In genomic region chr9:128055222-128056040, GRCh38 we compare ENCODE assay signal across 9 cellular contexts. TPM values are rescaled to one million over a fixed set of nuclear protein-coding genes. Genes with fewer than 3 reads are reported as not detected.
DNase-seq lines count a peak whose midpoint lies in the region; ATAC-seq, FAIRE-seq and TF ChIP-seq lines count a peak whose summit lies in the region.
"Had no signal": no experiment of that assay in that cellular context is flagged by ENCODE, and none has a peak within 500 bp of the region (broad histone marks: within the 10 kb centered on the region; RNA-seq: fewer than 3 reads in every experiment).

No MANE protein-coding gene starts in this region.

- no peak overlapping the region for H4K8ac ChIP-seq in IMR-90 (ENCODE audit: low read depth in 2 of 2, low read length in 2 of 2)

- BruUV-seq in IMR-90 (replicated peaks; lab: Mats Ljungman, UMichigan) = no TSS peak

- no peak overlapping the region for H3K4me2 ChIP-seq in IMR-90 (ENCODE audit: low read depth, low read length)

- H3K4me3 ChIP-seq in IMR-90 (ENCODE audit: insufficient read depth, low read depth, low read length) (no peak overlapping the region), lower leg skin (ENCODE audit: low read depth, poor library complexity, severe bottlenecking) (no peak overlapping the region), stomach (no peak overlapping the region)

- no peak overlapping the region; the same call in 1 of the 2 replicates for H3K18ac ChIP-seq in IMR-90 (ENCODE audit: low read depth, low read length)

- TF ChIP-seq POLR2A in IMR-90 (IDR thresholded peaks at IDR 0.05; ENCODE audit: low read depth, low read length) (no peak), lower leg skin (IDR thresholded peaks at IDR 0.05) (no peak), stomach (IDR thresholded peaks at IDR 0.05) (no peak)

- DNase-seq in IMR-90 = no peak
- peak in 5 of 61 donors; percentile 13 to 38 (median 23) for DNase-seq in caudate nucleus (lab: John Stamatoyannopoulos, UW)
- peak; percentile 78 to 91 for DNase-seq in lower leg skin (ENCODE audit: low spot score in 2 of 2)
- DNase-seq in stomach = peak; percentile 73
- no peak for DNase-seq in NCI-H446 treated with DMSO at 0.1 percent for 48 hours (lab: John Stamatoyannopoulos, UW)
- DNase-seq in mesenteric fat pad (ENCODE audit: low spot score) = no peak
- DNase-seq in RCC 7860 (ENCODE audit: low spot score) = no peak
- no peak for DNase-seq in H4 (ENCODE audit: low spot score)

- intact Hi-C loops in IMR-90 (cut with micrococcal nuclease) (no loop called here), lower leg skin (cut with DNase I; ENCODE audit: low total_unique reads) (no loop called here), stomach (cut with DNase I; ENCODE audit: low total_unique reads) (no loop called here)

- no peak overlapping the region for H3K9ac ChIP-seq in IMR-90 (ENCODE audit: low read depth, low read length)

- H3K4ac ChIP-seq in IMR-90 (ENCODE audit: low read depth, low read length) = no peak overlapping the region

- no peaks in the 10 kb centered on the region for H3K79me1 ChIP-seq in IMR-90 (ENCODE audit: low read depth in 1 of 2, low read length in 2 of 2)

- TF ChIP-seq CTCF in IMR-90 (conservative IDR thresholded peaks at IDR 0.05; ENCODE audit: low read depth, low read length) = no peak
- no peak for TF ChIP-seq CTCF in lower leg skin (IDR thresholded peaks at IDR 0.05)
- TF ChIP-seq CTCF in stomach (IDR thresholded peaks at IDR 0.05) = no peak

- H2BK20ac ChIP-seq in IMR-90 (ENCODE audit: low read depth, low read length) = no peak overlapping the region

- H3K4me1 ChIP-seq in IMR-90 (ENCODE audit: control insufficient read depth, insufficient read depth, low read length) = peaks cover 8% of the 10 kb centered on the region; the same call in 1 of the 2 replicates
- peaks cover 23 to 49% (median 40%) of the 10 kb centered on the region in 4 donors for H3K4me1 ChIP-seq in stomach

- H2BK15ac ChIP-seq in IMR-90 (ENCODE audit: low read depth, low read length) = no peak overlapping the region

- dilution Hi-C loops in IMR-90 (cut with HindIII; ENCODE audit: low sequenced_read_pairs, unreplicated experiment) = no loop called here

- TF ChIP-seq RAD21 in IMR-90 (IDR thresholded peaks at IDR 0.05; ENCODE audit: low read length) = no peak

- H3K14ac ChIP-seq in IMR-90 (replicated peaks; ENCODE audit: low read depth, low read length) = no peak overlapping the region; the same call in 1 of the 2 replicates

- ATAC-seq in IMR-90 (ENCODE audit: low read depth) = peak; percentile 77

- no peaks in the 10 kb centered on the region for H3K27me3 ChIP-seq in IMR-90 (ENCODE audit: control insufficient read depth, insufficient read depth, low read length)
- H3K27me3 ChIP-seq in stomach = no peaks in the 10 kb centered on the region
- H3K27me3 ChIP-seq: neutrophil had no signal

- peak overlapping the region; percentile 72 for H2AFZ ChIP-seq in IMR-90 (replicated peaks; ENCODE audit: low read length, poor library complexity)

- H2AK9ac ChIP-seq in IMR-90 (replicated peaks; ENCODE audit: low read depth, low read length, poor library complexity) = no peak overlapping the region

- no peak overlapping the region for H2BK5ac ChIP-seq in IMR-90 (ENCODE audit: low read depth, low read length, poor library complexity, severe bottlenecking)

- WGBS in IMR-90 (ENCODE audit: extremely low coverage in 2 of 2, insufficient read length in 1 of 2), 2 experiments = 44% methylated on average over 4 of the region's 11 CpGs; no CpG with 5 or more reads in 1 of the 2 experiments
- 53 to 59% methylated on average over 11 of the region's 11 CpGs for WGBS in lower leg skin, 2 donors
- WGBS in stomach, 5 donors = 37 to 57% (median 54%) methylated on average over 9 to 11 of the region's 11 CpGs

- no peak for TF ChIP-seq EP300 in stomach (IDR thresholded peaks at IDR 0.05)

- no peak overlapping the region for H4K91ac ChIP-seq in IMR-90 (ENCODE audit: insufficient read depth, low read depth, low read length)

- H3K56ac ChIP-seq in IMR-90 (ENCODE audit: extremely low read depth, insufficient read depth, low read length) = no peak overlapping the region

- H3K36me3 ChIP-seq in IMR-90 (ENCODE audit: control insufficient read depth, insufficient read depth, low read length) = no peaks in the 10 kb centered on the region
- no peaks in the 10 kb centered on the region for H3K36me3 ChIP-seq in stomach
- H3K36me3 ChIP-seq: neutrophil had no signal

- H3K23ac ChIP-seq in IMR-90 (ENCODE audit: low read depth, low read length) = no peak overlapping the region

- POLR2A ChIA-PET in IMR-90 (lab: Charles Lee; ENCODE audit: unreplicated experiment) = no interaction called here

- in situ Hi-C loops in IMR-90 (cut with MboI; ENCODE audit: low sequenced_read_pairs) = no loop called here

- FAIRE-seq in RCC 7860 (lab: Jason Lieb, UNC) = no peak

- H4K5ac ChIP-seq in IMR-90 (ENCODE audit: low read depth, low read length) = peak overlapping the region; percentile 61; the same call in 1 of the 2 replicates

- H3K9me3 ChIP-seq in IMR-90 (ENCODE audit: control insufficient read depth, insufficient read depth, low read length) = no peaks in the 10 kb centered on the region
- H3K9me3 ChIP-seq in stomach = no peaks in the 10 kb centered on the region
- H3K9me3 ChIP-seq: neutrophil had no signal

- H2AK5ac ChIP-seq in IMR-90 (ENCODE audit: low read depth, low read length) = 0 out of 2 replicates have a peak overlapping the region, but pooled peaks have one; percentile 27

- H3K27ac ChIP-seq in IMR-90 (ENCODE audit: insufficient read depth, low read length) (no peak overlapping the region), caudate nucleus (ENCODE audit: low read depth, low read length) (peak overlapping the region; percentile 89), stomach (peak overlapping the region; percentile 70 to 89 (median 83))

- CTCF ChIA-PET in IMR-90 (lab: Yijun Ruan, JAX) = no interaction called here

- H3K9me1 ChIP-seq in IMR-90 (ENCODE audit: insufficient read depth, low read length) = peaks cover 7% of the 10 kb centered on the region

- no peak overlapping the region for H2BK120ac ChIP-seq in IMR-90 (ENCODE audit: low read depth, low read length)

- H4K20me1 ChIP-seq in IMR-90 (ENCODE audit: insufficient read depth, low read length) = no peaks in the 10 kb centered on the region; the same call in 1 of the 2 replicates

TF ChIP-seq in IMR-90, 13 proteins besides CTCF, POLR2A, EP300 and RAD21:
- TF ChIP-seq RCOR1 (IDR thresholded peaks at IDR 0.05; ENCODE audit: insufficient replicate concordance, low read length) = no peak
- no peak for TF ChIP-seq SMC3 (IDR thresholded peaks at IDR 0.05; ENCODE audit: low read depth, low read length)
- no peak for TF ChIP-seq FOS (IDR thresholded peaks at IDR 0.05; ENCODE audit: low read depth, low read length)
- TF ChIP-seq MXI1 (IDR thresholded peaks at IDR 0.05; ENCODE audit: borderline replicate concordance, low read depth, low read length) = no peak
- no peak for TF ChIP-seq MAZ (IDR thresholded peaks at IDR 0.05; ENCODE audit: borderline replicate concordance, low read depth, low read length)
- no peak for TF ChIP-seq RFX5 (IDR thresholded peaks at IDR 0.05; ENCODE audit: low read depth, low read length)
- TF ChIP-seq CHD1 (IDR thresholded peaks at IDR 0.05; ENCODE audit: low read depth, low read length) = no peak
- no peak for TF ChIP-seq CEBPB (IDR thresholded peaks at IDR 0.05; ENCODE audit: low read depth, low read length)
- no peak for TF ChIP-seq NFE2L2 (IDR thresholded peaks at IDR 0.05; ENCODE audit: low read depth, low read length)
- no peak for TF ChIP-seq ELK1 (IDR thresholded peaks at IDR 0.05; ENCODE audit: borderline replicate concordance, low read depth, low read length)
- no peak for TF ChIP-seq USF2 (IDR thresholded peaks at IDR 0.05; ENCODE audit: low read depth, low read length)

RNA-seq across cellular contexts. Expression of gene NAIF1, which starts 11.7 kb away (rescaled TPM):
- total RNA-seq in IMR-90 (2012; rRNA removed) (8.3 and 9.7 TPM in 2 replicates), lower leg skin (10 to 100 TPM in 1 of 4 donors, 1 to 10 TPM in 3; 8.6 to 10.8 (median 9.6) TPM), stomach (10 to 100 TPM in 2 of 5 donors, 1 to 10 TPM in 3; 1.8 to 40.3 (median 6.7) TPM), mesenteric fat pad (5.7 TPM)
- polyA plus RNA-seq in IMR-90 (2012; rRNA removed) (10.1 and 10.4 TPM in 2 replicates), stomach (10 to 100 TPM in 1 of 3 donors, 1 to 10 TPM in 2; 7.0 to 10.3 (median 8.7) TPM)
- 7.8 and 9.2 TPM in 2 replicates for polyA plus RNA-seq in IMR-90 (2012; cell fraction: cytosol; rRNA removed)
- polyA plus RNA-seq in IMR-90 (2012; cell fraction: nucleus; rRNA removed; ENCODE audit: low replicate concordance) = 3.5 and 5.6 TPM in 2 replicates
- total RNA-seq in H4 (2014; rRNA removed; shearing (Covaris generic)) = 6.5 and 12.3 TPM in 2 replicates

RNA-seq across cellular contexts. Expression of gene SLC25A25, which starts 12.6 kb away (rescaled TPM):
- total RNA-seq in IMR-90 (2012; rRNA removed) = 17.9 and 20.3 TPM in 2 replicates
- 14.0 and 19.1 TPM in 2 replicates for polyA plus RNA-seq in IMR-90 (2012; rRNA removed)
- polyA plus RNA-seq in IMR-90 (2012; cell fraction: cytosol; rRNA removed) = 11.0 and 16.7 TPM in 2 replicates
- 61.0 and 98.5 TPM in 2 replicates for polyA plus RNA-seq in IMR-90 (2012; cell fraction: nucleus; rRNA removed; ENCODE audit: low replicate concordance)
- total RNA-seq in lower leg skin = 10 to 100 TPM; 26.4 to 40.3 (median 32.0) TPM
- 10 to 100 TPM; 12.3 to 37.1 (median 32.6) TPM for total RNA-seq in stomach
- polyA plus RNA-seq in stomach = 1 to 10 TPM; 7.9 to 9.2 (median 8.1) TPM
- 89.5 TPM for total RNA-seq in mesenteric fat pad
- 4.7 and 5.8 TPM in 2 replicates for total RNA-seq in H4 (2014; rRNA removed; shearing (Covaris generic))

Comparison
In these comparisons a context has a peak if more than half of its experiments do, and no peak if none do; other contexts are left out.
1. DNase-seq: peak in lower leg skin (2 of 2) and stomach (single experiment); none in IMR-90 (single experiment), NCI-H446 treated with DMSO at 0.1 percent for 48 hours (single experiment), mesenteric fat pad (single experiment), RCC 7860 (single experiment) and H4 (single experiment).